In the genomic region with DNA sequence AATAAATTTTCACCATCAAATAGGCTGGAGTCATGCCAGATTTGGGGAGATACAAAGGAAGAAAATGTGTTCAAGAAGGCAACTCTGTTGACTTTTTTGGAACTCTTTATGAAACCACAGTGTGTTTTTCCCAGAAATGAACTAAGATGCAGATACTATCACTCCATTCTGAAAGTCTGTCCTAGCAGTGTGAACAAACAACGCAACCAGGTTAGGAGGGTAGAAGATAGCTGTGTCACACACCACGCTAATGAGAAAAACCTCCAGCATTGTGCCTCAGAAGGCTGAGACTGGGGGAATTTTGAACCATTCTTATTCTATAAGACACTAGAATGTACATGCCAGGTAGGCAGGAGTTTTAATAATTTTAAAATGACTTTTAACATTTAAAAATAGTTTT, we compare ENCODE assay signal across 28 cellular contexts. TPM values are rescaled to one million over a fixed set of nuclear protein-coding genes. Genes with fewer than 3 reads are reported as not detected.
A peak's percentile ranks its signal among the peaks of the same experiment; 100 is the strongest.
DNase-seq lines count a peak whose midpoint lies in the region; ATAC-seq and TF ChIP-seq lines count a peak whose summit lies in the region.
"Had no signal": no experiment of that assay in that cellular context is flagged by ENCODE, and none has a peak within 500 bp of the region (broad histone marks: within the 10 kb centered on the region; RNA-seq: fewer than 3 reads in every experiment).

No MANE protein-coding gene starts in this region.

- H3K4me1 Mint-ChIP-seq in activated CD4-positive, alpha-beta T cell treated with anti-CD3 and anti-CD28 coated beads, Interleukin-2, amount 10 ng/mL, durations not matched to agents 7 days and 5 days = peaks cover 35% of the 10 kb centered on the region
- H3K4me1 Mint-ChIP-seq in activated naive CD8-positive, alpha-beta T cell treated with anti-CD3 and anti-CD28 coated beads, Interleukin-2, amount 10 ng/mL, durations not matched to agents 7 days and 5 days = peaks cover 23% of the 10 kb centered on the region
- peaks cover 5% of the 10 kb centered on the region for H3K4me1 Mint-ChIP-seq in activated naive CD8-positive, alpha-beta T cell treated with anti-CD3 and anti-CD28 coated beads for 36 hours
- peaks cover 3% of the 10 kb centered on the region for H3K4me1 Mint-ChIP-seq in activated T-helper 17 cell treated with anti-CD3 and anti-CD28 coated beads, Interleukin-2, amount 50 U/mL, for 72 hours
- H3K4me1 Mint-ChIP-seq: CD4-positive, CD25-positive, alpha-beta regulatory T cell had no signal

- ATAC-seq in activated naive CD8-positive, alpha-beta T cell treated with anti-CD3 and anti-CD28 coated beads, Interleukin-2, amount 10 ng/mL, durations not matched to agents 7 days and 5 days (ENCODE audit: low read depth) = peak; percentile 68
- ATAC-seq in activated T-helper 17 cell treated with anti-CD3 and anti-CD28 coated beads, Interleukin-2, amount 50 U/mL, for 72 hours (replicated peaks) = peak; percentile 79
- ATAC-seq: HCT116, PC-3 had no signal

- no peak for TF ChIP-seq CTCF in Peyer's patch (IDR thresholded peaks at IDR 0.05)

- CTCF ChIA-PET in activated CD4-positive, alpha-beta T cell treated with anti-CD3 and anti-CD28 coated beads, Interleukin-2, amount 10 ng/mL, durations not matched to agents 7 days and 5 days (lab: Charles Lee) = interaction anchor here (0.5 to 1.3 kb wide), 2 partner anchors 13 to 58 kb away, joined by 3 to 4 read pairs; no protein-coding TSS in a partner anchor

- H3K9me3 ChIP-seq in Peyer's patch = no peaks in the 10 kb centered on the region
- H3K9me3 ChIP-seq: BLaER1, SJSA1 had no signal

- no peak overlapping the region for H3K4me3 Mint-ChIP-seq in activated CD4-positive, alpha-beta T cell treated with anti-CD3 and anti-CD28 coated beads, Interleukin-2, amount 10 ng/mL, durations not matched to agents 7 days and 5 days
- no peak overlapping the region for H3K4me3 Mint-ChIP-seq in activated naive CD8-positive, alpha-beta T cell treated with anti-CD3 and anti-CD28 coated beads, Interleukin-2, amount 10 ng/mL, durations not matched to agents 7 days and 5 days
- H3K4me3 Mint-ChIP-seq in activated naive CD8-positive, alpha-beta T cell treated with anti-CD3 and anti-CD28 coated beads for 36 hours = no peak overlapping the region
- H3K4me3 Mint-ChIP-seq in activated T-helper 17 cell treated with anti-CD3 and anti-CD28 coated beads, Interleukin-2, amount 50 U/mL, for 72 hours = no peak overlapping the region
- H3K4me3 Mint-ChIP-seq: CD4-positive, CD25-positive, alpha-beta regulatory T cell had no signal

- H3K27ac Mint-ChIP-seq in activated CD4-positive, alpha-beta T cell treated with anti-CD3 and anti-CD28 coated beads, Interleukin-2, amount 10 ng/mL, durations not matched to agents 7 days and 5 days = peak overlapping the region; percentile 78
- no peak overlapping the region for H3K27ac Mint-ChIP-seq in activated naive CD8-positive, alpha-beta T cell treated with anti-CD3 and anti-CD28 coated beads, Interleukin-2, amount 10 ng/mL, durations not matched to agents 7 days and 5 days
- no peak overlapping the region for H3K27ac Mint-ChIP-seq in activated naive CD8-positive, alpha-beta T cell treated with anti-CD3 and anti-CD28 coated beads for 36 hours
- no peak overlapping the region for H3K27ac Mint-ChIP-seq in activated T-helper 17 cell treated with anti-CD3 and anti-CD28 coated beads, Interleukin-2, amount 50 U/mL, for 72 hours
- H3K27ac Mint-ChIP-seq: CD4-positive, CD25-positive, alpha-beta regulatory T cell had no signal

- no peak overlapping the region for H3K27ac ChIP-seq in Peyer's patch
- H3K27ac ChIP-seq: BLaER1, HL-60, SJSA1 had no signal

- H3K36me3 Mint-ChIP-seq in activated CD4-positive, alpha-beta T cell treated with anti-CD3 and anti-CD28 coated beads, Interleukin-2, amount 10 ng/mL, durations not matched to agents 7 days and 5 days (ENCODE audit: low read depth) = peaks cover 8% of the 10 kb centered on the region
- H3K36me3 Mint-ChIP-seq in activated naive CD8-positive, alpha-beta T cell treated with anti-CD3 and anti-CD28 coated beads, Interleukin-2, amount 10 ng/mL, durations not matched to agents 7 days and 5 days = no peaks in the 10 kb centered on the region
- H3K36me3 Mint-ChIP-seq in activated naive CD8-positive, alpha-beta T cell treated with anti-CD3 and anti-CD28 coated beads for 36 hours = no peaks in the 10 kb centered on the region
- H3K36me3 Mint-ChIP-seq in activated T-helper 17 cell treated with anti-CD3 and anti-CD28 coated beads, Interleukin-2, amount 50 U/mL, for 72 hours (ENCODE audit: low read depth) = no peaks in the 10 kb centered on the region
- H3K36me3 Mint-ChIP-seq: CD4-positive, CD25-positive, alpha-beta regulatory T cell had no signal

- peak; percentile 17 for DNase-seq in activated CD4-positive, alpha-beta T cell treated with anti-CD3 and anti-CD28 coated beads, Interleukin-2, amount 10 ng/mL, durations not matched to agents 7 days and 5 days
- DNase-seq in activated CD4-positive, alpha-beta T cell treated with anti-CD3 and anti-CD28 coated beads, Interleukin-2, amount 50 U/mL, for 1 hour = no peak
- no peak for DNase-seq in activated naive CD8-positive, alpha-beta T cell treated with anti-CD3 and anti-CD28 coated beads, Interleukin-2, amount 10 ng/mL, durations not matched to agents 7 days and 5 days
- no peak for DNase-seq in activated naive CD8-positive, alpha-beta T cell treated with anti-CD3 and anti-CD28 coated beads for 36 hours
- DNase-seq in HUDEP-2 (lab: John Stamatoyannopoulos, UW; ENCODE audit: unreplicated experiment in 76 of 76) = no peak
- no peak for DNase-seq in Peyer's patch
- DNase-seq: CD4-positive, CD25-positive, alpha-beta regulatory T cell; DMS153; MV-4-11; NCI-H1105; NCI-H1436 treated with DMSO at 0.1 percent for 48 hours; NCI-H187 treated with DMSO at 0.1 percent for 48 hours; NCI-H2171 treated with DMSO at 0.1 percent for 48 hours; NCI-H345; NCI-H524; NCI-H82; NK-92 treated with Interleukin-12 subunit alpha and Interleukin-12 subunit beta, amount 100 ng/mL, for 24 hours; PC-3; Right ventricle myocardium superior had no signal

- POLR2A ChIA-PET in activated CD4-positive, alpha-beta T cell treated with anti-CD3 and anti-CD28 coated beads, Interleukin-2, amount 10 ng/mL, durations not matched to agents 7 days and 5 days (lab: Charles Lee) = no interaction called here
- POLR2A ChIA-PET in activated naive CD8-positive, alpha-beta T cell treated with anti-CD3 and anti-CD28 coated beads, Interleukin-2, amount 10 ng/mL, durations not matched to agents 7 days and 5 days (lab: Charles Lee) = no interaction called here

- no peak overlapping the region for H3K4me3 ChIP-seq in Peyer's patch
- H3K4me3 ChIP-seq: BLaER1, SJSA1 had no signal

- TF ChIP-seq POLR2A in Peyer's patch (IDR thresholded peaks at IDR 0.05) = no peak

- no peaks in the 10 kb centered on the region for H3K4me1 ChIP-seq in Peyer's patch
- H3K4me1 ChIP-seq: BLaER1, SJSA1 had no signal

- no peaks in the 10 kb centered on the region for H3K36me3 ChIP-seq in Peyer's patch
- H3K36me3 ChIP-seq: BLaER1, SJSA1 had no signal

- no peaks in the 10 kb centered on the region for H3K27me3 ChIP-seq in Peyer's patch
- H3K27me3 ChIP-seq: BLaER1, SJSA1 had no signal

- peaks cover 5% of the 10 kb centered on the region for H3K9me3 Mint-ChIP-seq in activated CD4-positive, alpha-beta T cell treated with anti-CD3 and anti-CD28 coated beads, Interleukin-2, amount 10 ng/mL, durations not matched to agents 7 days and 5 days
- H3K9me3 Mint-ChIP-seq in activated naive CD8-positive, alpha-beta T cell treated with anti-CD3 and anti-CD28 coated beads, Interleukin-2, amount 10 ng/mL, durations not matched to agents 7 days and 5 days = no peaks in the 10 kb centered on the region
- no peaks in the 10 kb centered on the region for H3K9me3 Mint-ChIP-seq in activated naive CD8-positive, alpha-beta T cell treated with anti-CD3 and anti-CD28 coated beads for 36 hours
- no peaks in the 10 kb centered on the region for H3K9me3 Mint-ChIP-seq in activated T-helper 17 cell treated with anti-CD3 and anti-CD28 coated beads, Interleukin-2, amount 50 U/mL, for 72 hours

- no peaks in the 10 kb centered on the region for H3K27me3 Mint-ChIP-seq in activated CD4-positive, alpha-beta T cell treated with anti-CD3 and anti-CD28 coated beads, Interleukin-2, amount 10 ng/mL, durations not matched to agents 7 days and 5 days
- no peaks in the 10 kb centered on the region for H3K27me3 Mint-ChIP-seq in activated naive CD8-positive, alpha-beta T cell treated with anti-CD3 and anti-CD28 coated beads, Interleukin-2, amount 10 ng/mL, durations not matched to agents 7 days and 5 days
- H3K27me3 Mint-ChIP-seq in activated naive CD8-positive, alpha-beta T cell treated with anti-CD3 and anti-CD28 coated beads for 36 hours = no peaks in the 10 kb centered on the region
- no peaks in the 10 kb centered on the region for H3K27me3 Mint-ChIP-seq in activated T-helper 17 cell treated with anti-CD3 and anti-CD28 coated beads, Interleukin-2, amount 50 U/mL, for 72 hours

RNA-seq across cellular contexts. Expression of gene ATP6V0A4, which starts 15.9 kb away (rescaled TPM):
- not detected for total RNA-seq in activated CD4-positive, alpha-beta T cell treated with anti-CD3 and anti-CD28 coated beads, Interleukin-2, amount 10 ng/mL, durations not matched to agents 7 days and 5 days
- total RNA-seq in activated naive CD8-positive, alpha-beta T cell treated with anti-CD3 and anti-CD28 coated beads, Interleukin-2, amount 10 ng/mL, durations not matched to agents 7 days and 5 days = not detected
- not detected for total RNA-seq in activated naive CD8-positive, alpha-beta T cell treated with anti-CD3 and anti-CD28 coated beads for 36 hours
- 1 to 10 TPM in 1 of 2 donors, under 1 TPM in 1; 0.42 to 5.5 TPM for total RNA-seq in activated T-helper 17 cell treated with anti-CD3 and anti-CD28 coated beads, Interleukin-2, amount 50 U/mL, for 72 hours
- total RNA-seq in Peyer's patch = under 1 TPM in 1 of 4 donors, not detected in 3; 0.66 TPM
- total RNA-seq: CD4-positive, CD25-positive, alpha-beta regulatory T cell; Right ventricle myocardium superior; RPMI7951 had no signal

RNA-seq across cellular contexts. Expression of gene TMEM213, which starts 16.2 kb away (rescaled TPM):
- total RNA-seq in activated CD4-positive, alpha-beta T cell treated with anti-CD3 and anti-CD28 coated beads, Interleukin-2, amount 10 ng/mL, durations not matched to agents 7 days and 5 days = not detected
- total RNA-seq in activated naive CD8-positive, alpha-beta T cell treated with anti-CD3 and anti-CD28 coated beads, Interleukin-2, amount 10 ng/mL, durations not matched to agents 7 days and 5 days = not detected
- not detected for total RNA-seq in activated naive CD8-positive, alpha-beta T cell treated with anti-CD3 and anti-CD28 coated beads for 36 hours
- under 1 TPM in 1 of 2 donors, not detected in 1; 0.50 TPM for total RNA-seq in activated T-helper 17 cell treated with anti-CD3 and anti-CD28 coated beads, Interleukin-2, amount 50 U/mL, for 72 hours
- total RNA-seq in Peyer's patch = not detected
- total RNA-seq: A172; CD4-positive, CD25-positive, alpha-beta regulatory T cell; LHCN-M2; MCF 10A; PC-3; Right ventricle myocardium superior; RPMI7951; SJSA1 had no signal
